ENCODE assay signal across 8 cellular contexts in the genomic region with DNA sequence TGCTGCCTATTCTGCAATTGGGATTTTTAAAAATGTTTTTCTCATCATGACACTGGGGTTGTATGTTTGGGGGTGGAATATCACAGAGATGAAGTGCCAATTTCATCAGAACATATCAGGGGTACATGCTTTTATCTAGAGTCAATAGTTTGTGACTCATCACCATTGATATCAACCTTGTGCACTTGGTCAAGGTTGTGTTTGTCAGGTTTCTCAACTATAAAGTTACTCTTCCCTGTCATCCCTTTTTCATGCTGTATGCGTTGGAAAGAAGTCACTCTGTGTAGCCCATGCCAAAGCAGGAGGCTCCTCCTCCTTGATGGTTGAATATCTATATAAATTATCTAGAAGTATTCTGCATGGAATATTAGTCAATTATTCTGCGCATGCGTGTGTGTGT.
"Had no signal": no experiment of that assay in that cellular context is flagged by ENCODE, and none has a peak within 500 bp of the region (broad histone marks: within the 10 kb centered on the region; RNA-seq: fewer than 3 reads in every experiment).

No MANE protein-coding gene starts in this region.

- H3K4me3 Mint-ChIP-seq: GM23338, H9 had no signal

- ATAC-seq: GM23338, K562 had no signal

- H3K4me1 Mint-ChIP-seq: GM23338 had no signal

- FAIRE-seq: H1, H54, K562 had no signal

- H3K4me3 ChIP-seq: GM23338, K562 had no signal

- DNase-seq: H9, HCEC 1CT, IMR-90, KG1 had no signal

- H3K27ac Mint-ChIP-seq: GM23338, H9 had no signal
